ENCODE assay signal across 2 cellular contexts in the genomic region with DNA sequence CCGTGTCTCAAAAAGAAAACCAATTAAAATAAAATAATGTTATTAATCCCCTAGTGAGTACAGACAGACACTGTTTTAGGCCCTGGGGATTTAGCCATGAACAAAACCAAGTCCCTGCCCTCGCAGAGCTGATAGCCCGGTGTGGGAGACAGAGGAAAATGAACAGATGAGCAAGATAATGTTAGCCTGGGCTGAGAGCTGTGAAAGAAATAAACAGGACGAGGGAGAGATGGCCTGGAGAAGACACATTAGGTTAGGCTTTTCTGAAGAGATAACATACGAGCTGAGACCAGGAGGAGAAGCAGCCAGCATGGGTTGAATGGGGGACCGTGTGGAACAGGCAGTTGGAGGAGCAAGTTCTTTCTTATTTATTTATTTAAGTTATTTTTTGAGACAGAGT.
TF ChIP-seq lines count a peak whose summit lies in the region.

No MANE protein-coding gene starts in this region.

TF ChIP-seq in SK-N-SH, 30 proteins besides CTCF, POLR2A, EP300 and RAD21:
- TF ChIP-seq GATA2 (CRISPR knock-in tag; IDR thresholded peaks at IDR 0.05) (0 out of 2 replicates have a peak, but pooled peaks have one; percentile 11), POLR2AphosphoS5 (IDR thresholded peaks at IDR 0.05; ENCODE audit: low read depth, low read length) (no peak)
TF ChIP-seq in SK-N-SH: peak in this region for 1.

TF ChIP-seq in SK-N-SH treated with all-trans-retinoic acid at 6 μM for 48 hours, 23 proteins besides CTCF, POLR2A, EP300 and RAD21:
- TF ChIP-seq, protein P1, sequence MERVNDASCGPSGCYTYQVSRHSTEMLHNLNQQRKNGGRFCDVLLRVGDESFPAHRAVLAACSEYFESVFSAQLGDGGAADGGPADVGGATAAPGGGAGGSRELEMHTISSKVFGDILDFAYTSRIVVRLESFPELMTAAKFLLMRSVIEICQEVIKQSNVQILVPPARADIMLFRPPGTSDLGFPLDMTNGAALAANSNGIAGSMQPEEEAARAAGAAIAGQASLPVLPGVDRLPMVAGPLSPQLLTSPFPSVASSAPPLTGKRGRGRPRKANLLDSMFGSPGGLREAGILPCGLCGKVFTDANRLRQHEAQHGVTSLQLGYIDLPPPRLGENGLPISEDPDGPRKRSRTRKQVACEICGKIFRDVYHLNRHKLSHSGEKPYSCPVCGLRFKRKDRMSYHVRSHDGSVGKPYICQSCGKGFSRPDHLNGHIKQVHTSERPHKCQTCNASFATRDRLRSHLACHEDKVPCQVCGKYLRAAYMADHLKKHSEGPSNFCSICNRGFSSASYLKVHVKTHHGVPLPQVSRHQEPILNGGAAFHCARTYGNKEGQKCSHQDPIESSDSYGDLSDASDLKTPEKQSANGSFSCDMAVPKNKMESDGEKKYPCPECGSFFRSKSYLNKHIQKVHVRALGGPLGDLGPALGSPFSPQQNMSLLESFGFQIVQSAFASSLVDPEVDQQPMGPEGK (CRISPR knock-in tag; IDR thresholded peaks at IDR 0.05; ENCODE audit: borderline replicate concordance) = no peak
- no peak for TF ChIP-seq GLIS3 (CRISPR knock-in tag; IDR thresholded peaks at IDR 0.05)
- no peak for TF ChIP-seq PPARA (CRISPR knock-in tag; IDR thresholded peaks at IDR 0.05; ENCODE audit: borderline replicate concordance)
- no peak for TF ChIP-seq ZFP3 (CRISPR knock-in tag; IDR thresholded peaks at IDR 0.05)
- TF ChIP-seq, protein P2, sequence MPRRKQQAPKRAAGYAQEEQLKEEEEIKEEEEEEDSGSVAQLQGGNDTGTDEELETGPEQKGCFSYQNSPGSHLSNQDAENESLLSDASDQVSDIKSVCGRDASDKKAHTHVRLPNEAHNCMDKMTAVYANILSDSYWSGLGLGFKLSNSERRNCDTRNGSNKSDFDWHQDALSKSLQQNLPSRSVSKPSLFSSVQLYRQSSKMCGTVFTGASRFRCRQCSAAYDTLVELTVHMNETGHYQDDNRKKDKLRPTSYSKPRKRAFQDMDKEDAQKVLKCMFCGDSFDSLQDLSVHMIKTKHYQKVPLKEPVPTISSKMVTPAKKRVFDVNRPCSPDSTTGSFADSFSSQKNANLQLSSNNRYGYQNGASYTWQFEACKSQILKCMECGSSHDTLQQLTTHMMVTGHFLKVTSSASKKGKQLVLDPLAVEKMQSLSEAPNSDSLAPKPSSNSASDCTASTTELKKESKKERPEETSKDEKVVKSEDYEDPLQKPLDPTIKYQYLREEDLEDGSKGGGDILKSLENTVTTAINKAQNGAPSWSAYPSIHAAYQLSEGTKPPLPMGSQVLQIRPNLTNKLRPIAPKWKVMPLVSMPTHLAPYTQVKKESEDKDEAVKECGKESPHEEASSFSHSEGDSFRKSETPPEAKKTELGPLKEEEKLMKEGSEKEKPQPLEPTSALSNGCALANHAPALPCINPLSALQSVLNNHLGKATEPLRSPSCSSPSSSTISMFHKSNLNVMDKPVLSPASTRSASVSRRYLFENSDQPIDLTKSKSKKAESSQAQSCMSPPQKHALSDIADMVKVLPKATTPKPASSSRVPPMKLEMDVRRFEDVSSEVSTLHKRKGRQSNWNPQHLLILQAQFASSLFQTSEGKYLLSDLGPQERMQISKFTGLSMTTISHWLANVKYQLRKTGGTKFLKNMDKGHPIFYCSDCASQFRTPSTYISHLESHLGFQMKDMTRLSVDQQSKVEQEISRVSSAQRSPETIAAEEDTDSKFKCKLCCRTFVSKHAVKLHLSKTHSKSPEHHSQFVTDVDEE (CRISPR knock-in tag; IDR thresholded peaks at IDR 0.05) = no peak
- TF ChIP-seq, protein P3, sequence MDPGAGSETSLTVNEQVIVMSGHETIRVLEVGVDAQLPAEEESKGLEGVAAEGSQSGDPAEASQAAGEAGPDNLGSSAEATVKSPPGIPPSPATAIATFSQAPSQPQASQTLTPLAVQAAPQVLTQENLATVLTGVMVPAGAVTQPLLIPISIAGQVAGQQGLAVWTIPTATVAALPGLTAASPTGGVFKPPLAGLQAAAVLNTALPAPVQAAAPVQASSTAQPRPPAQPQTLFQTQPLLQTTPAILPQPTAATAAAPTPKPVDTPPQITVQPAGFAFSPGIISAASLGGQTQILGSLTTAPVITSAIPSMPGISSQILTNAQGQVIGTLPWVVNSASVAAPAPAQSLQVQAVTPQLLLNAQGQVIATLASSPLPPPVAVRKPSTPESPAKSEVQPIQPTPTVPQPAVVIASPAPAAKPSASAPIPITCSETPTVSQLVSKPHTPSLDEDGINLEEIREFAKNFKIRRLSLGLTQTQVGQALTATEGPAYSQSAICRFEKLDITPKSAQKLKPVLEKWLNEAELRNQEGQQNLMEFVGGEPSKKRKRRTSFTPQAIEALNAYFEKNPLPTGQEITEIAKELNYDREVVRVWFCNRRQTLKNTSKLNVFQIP (CRISPR knock-in tag; IDR thresholded peaks at IDR 0.05; ENCODE audit: borderline replicate concordance, low read depth) = no peak
TF ChIP-seq in SK-N-SH treated with all-trans-retinoic acid at 6 μM for 48 hours: peak in this region for 0.
